8 cellular contexts compared by ENCODE assay signal in genomic region chr7:74788369-74789150, GRCh38. TPM values are rescaled to one million over a fixed set of nuclear protein-coding genes. Genes with fewer than 3 reads are reported as not detected.
DNase-seq lines count a peak whose midpoint lies in the region; ATAC-seq and TF ChIP-seq lines count a peak whose summit lies in the region.
"Not testable (repeated sequence)": the region's sequence is repeated elsewhere in the genome, so short reads cannot be mapped to it uniquely, and the experiment has no call there.

No MANE protein-coding gene starts in this region.

- H3K27ac Mint-ChIP-seq in CD4-positive, CD25-positive, alpha-beta regulatory T cell = not testable (repeated sequence)

- not testable (repeated sequence) for H3K36me3 ChIP-seq in CD4-positive, CD25-positive, alpha-beta regulatory T cell (ENCODE audit: control insufficient read depth, insufficient read depth, low read length); liver (ENCODE audit: control insufficient read depth in 4 of 4, insufficient read depth in 3 of 4, low read depth in 1 of 4, low read length in 3 of 4)

- not testable (repeated sequence) for H3K4me1 ChIP-seq in CD4-positive, CD25-positive, alpha-beta regulatory T cell (ENCODE audit: control insufficient read depth, insufficient read depth, low read length, poor library complexity, severe bottlenecking); liver (ENCODE audit: control insufficient read depth in 4 of 4, insufficient read depth in 4 of 4, low read length in 3 of 4)

- not testable (repeated sequence) for H3K9ac ChIP-seq in liver (ENCODE audit: low read depth in 1 of 2, low read length in 2 of 2)

- ATAC-seq in CD4-positive, CD25-positive, alpha-beta regulatory T cell (ENCODE audit: low read depth in 2 of 2) = peak; percentile 87 to 91
- ATAC-seq in GM21526 (IDR thresholded peaks at IDR 0.05; ENCODE audit: low FRiP score, unreplicated experiment) = peak; percentile 76

- not testable (repeated sequence) for H3K27me3 Mint-ChIP-seq in CD4-positive, CD25-positive, alpha-beta regulatory T cell

- not testable (repeated sequence) for H3K9me3 Mint-ChIP-seq in CD4-positive, CD25-positive, alpha-beta regulatory T cell

- WGBS in liver = under 1% methylated on average over 35 of the region's 82 CpGs

- not testable (repeated sequence) for H3K36me3 Mint-ChIP-seq in CD4-positive, CD25-positive, alpha-beta regulatory T cell

- not testable (repeated sequence) for TF ChIP-seq RAD21 in liver (IDR thresholded peaks at IDR 0.05)

- TF ChIP-seq CTCF in HL-60 (IDR thresholded peaks at IDR 0.05; ENCODE audit: insufficient read depth, low read length); choroid plexus epithelial cell (conservative IDR thresholded peaks at IDR 0.05; ENCODE audit: low read depth, low read length); liver (IDR thresholded peaks at IDR 0.05; ENCODE audit: low read depth, low read length, missing input control): not testable (repeated sequence)

- H3K9me3 ChIP-seq in CD4-positive, CD25-positive, alpha-beta regulatory T cell (ENCODE audit: control insufficient read depth in 2 of 2, low read length in 2 of 2); liver (ENCODE audit: control insufficient read depth in 4 of 4, low read length in 3 of 4): not testable (repeated sequence)

- peak; percentile 80 to 97 (median 97) for DNase-seq in CD4-positive, CD25-positive, alpha-beta regulatory T cell
- DNase-seq in HL-60 (ENCODE audit: low read depth in 1 of 2, low spot score in 1 of 2) = peak; percentile 59 to 96
- DNase-seq in NCI-H82 (lab: John Stamatoyannopoulos, UW) = peak; percentile 93
- peak; percentile 90 to 98 for DNase-seq in activated CD4-positive, alpha-beta T cell treated with anti-CD3 and anti-CD28 coated beads, Interleukin-2, amount 50 U/mL, for 24 hours (ENCODE audit: low read depth in 1 of 2, low spot score in 1 of 2)
- DNase-seq in choroid plexus epithelial cell (ENCODE audit: low read depth) = peak; percentile 85
- peak; percentile 95 for DNase-seq in stimulated activated CD4-positive, alpha-beta T cell treated with anti-CD3 and anti-CD28 coated beads, Interleukin-1b, Interleukin-23, amount 100 ng/mL, for 48 hours

- H3K27me3 ChIP-seq in CD4-positive, CD25-positive, alpha-beta regulatory T cell (ENCODE audit: control insufficient read depth, insufficient read depth, low read length); HL-60 (ENCODE audit: insufficient read depth, poor library complexity, severe bottlenecking); liver (ENCODE audit: control insufficient read depth in 4 of 4, insufficient read depth in 4 of 4, low read length in 3 of 4): not testable (repeated sequence)

- H3K4me1 Mint-ChIP-seq in CD4-positive, CD25-positive, alpha-beta regulatory T cell = not testable (repeated sequence)

- H3K4me3 ChIP-seq in CD4-positive, CD25-positive, alpha-beta regulatory T cell (ENCODE audit: low read depth, low read length); HL-60 (replicated peaks; ENCODE audit: insufficient read depth, low read length); liver (ENCODE audit: low read depth in 1 of 3, low read length in 3 of 3): not testable (repeated sequence)
- H3K4me3 ChIP-seq in choroid plexus epithelial cell (ENCODE audit: low read depth, low read length) = peak overlapping the region; percentile 36

- peak overlapping the region; percentile 66 to 85 (median 68) for H3K4me3 Mint-ChIP-seq in CD4-positive, CD25-positive, alpha-beta regulatory T cell

- not testable (repeated sequence) for H3K27ac ChIP-seq in CD4-positive, CD25-positive, alpha-beta regulatory T cell (ENCODE audit: insufficient read depth, low read length, poor library complexity, severe bottlenecking); HL-60 (replicated peaks); liver (ENCODE audit: low read depth in 1 of 2, low read length in 2 of 2)

TF ChIP-seq in liver, 16 proteins besides CTCF, POLR2A, EP300 and RAD21:
- peak; percentile 38 for TF ChIP-seq SP1 (IDR thresholded peaks at IDR 0.05)

RNA-seq across cellular contexts. Expression of gene NCF1, which starts 14.7 kb away (rescaled TPM):
- total RNA-seq in CD4-positive, CD25-positive, alpha-beta regulatory T cell = 3.1 TPM
- polyA plus RNA-seq in CD4-positive, CD25-positive, alpha-beta regulatory T cell = 1 to 10 TPM; 3.5 to 7.2 (median 4.5) TPM
- 1 to 10 TPM; 2.0 to 2.3 TPM for total RNA-seq in liver
- polyA plus RNA-seq in liver = 1 to 10 TPM; 2.1 to 3.0 TPM
